10 cellular contexts compared by ENCODE assay signal in the genomic region with DNA sequence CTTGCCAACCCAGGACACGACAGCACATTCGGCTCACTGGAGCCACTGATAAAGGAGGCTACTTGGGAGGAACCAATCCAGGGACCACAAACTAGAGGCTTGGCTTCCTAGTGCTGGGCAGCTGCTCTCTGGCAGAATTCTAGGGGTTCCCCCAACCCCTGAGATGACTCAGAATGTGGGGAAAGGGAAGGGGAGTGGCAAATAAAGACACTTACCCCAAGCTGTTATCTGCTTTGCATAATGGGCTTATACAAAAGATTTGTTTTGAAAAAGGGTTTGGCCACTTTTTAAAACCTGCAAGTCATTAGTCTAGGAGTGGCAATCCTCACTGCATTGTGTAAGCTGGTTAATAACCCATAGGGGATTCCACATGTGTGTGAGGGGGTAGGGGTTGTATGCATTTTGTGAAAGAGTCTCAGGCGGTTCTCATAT.
DNase-seq lines count a peak whose midpoint lies in the region; ATAC-seq, FAIRE-seq and TF ChIP-seq lines count a peak whose summit lies in the region.
"Had no signal": no experiment of that assay in that cellular context is flagged by ENCODE, and none has a peak within 500 bp of the region (broad histone marks: within the 10 kb centered on the region; RNA-seq: fewer than 3 reads in every experiment).

No MANE protein-coding gene starts in this region.

- H2AFZ ChIP-seq in neural progenitor cell (replicated peaks): no peak overlapping the region

- H3K27me3 ChIP-seq in psoas muscle (ENCODE audit: insufficient read depth in 3 of 3, low read length in 2 of 3) (no peaks in the 10 kb centered on the region), neural progenitor cell (no peaks in the 10 kb centered on the region)

- H4K20me1 ChIP-seq in neural progenitor cell (ENCODE audit: low read depth): no peaks in the 10 kb centered on the region

- DNase-seq in GM18507 (ENCODE audit: extremely low spot score, insufficient read length, low read depth) (peak; percentile 46), G401 (ENCODE audit: low spot score) (no peak), psoas muscle (no peak), neural progenitor cell (ENCODE audit: low spot score) (no peak)
- no peak for DNase-seq in activated effector memory CD4-positive, alpha-beta T cell treated with anti-CD3 and anti-CD28 coated beads, Interleukin-2, amount 50 U/mL, for 16 hours
- DNase-seq: activated naive CD4-positive, alpha-beta T cell; NCI-H774 had no signal

- H3K4me1 ChIP-seq in psoas muscle: peaks cover 6% of the 10 kb centered on the region
- H3K4me1 ChIP-seq in neural progenitor cell: peaks cover 54% of the 10 kb centered on the region

- FAIRE-seq in GM18507 (lab: Jason Lieb, UNC): peak; percentile 76

- 43 to 63% (median 61%) methylated on average over 3 of the region's 3 CpGs for WGBS in psoas muscle, 3 donors

- no peak overlapping the region for H3K9ac ChIP-seq in neural progenitor cell

- ATAC-seq in GM21360 (IDR thresholded peaks at IDR 0.05; ENCODE audit: unreplicated experiment) (peak; percentile 69), HG03097 (IDR thresholded peaks at IDR 0.05; ENCODE audit: low FRiP score, unreplicated experiment) (peak; percentile 51), psoas muscle (no peak)

- H3K27me3 Mint-ChIP-seq in brain: peaks cover 28% of the 10 kb centered on the region
- peaks cover 15% of the 10 kb centered on the region for H3K27me3 Mint-ChIP-seq in neural progenitor cell (ENCODE audit: insufficient read depth, low read depth)

- H3K79me2 ChIP-seq in neural progenitor cell (ENCODE audit: low read depth): no peaks in the 10 kb centered on the region

- H3K4me2 ChIP-seq in neural progenitor cell: no peak overlapping the region

- H3K36me3 Mint-ChIP-seq in brain: no peaks in the 10 kb centered on the region
- H3K36me3 Mint-ChIP-seq in neural progenitor cell: no peaks in the 10 kb centered on the region

- in situ Hi-C loops in G401 (cut with HindIII; ENCODE audit: low sequenced_read_pairs): no loop called here

- H3K36me3 ChIP-seq in psoas muscle (ENCODE audit: insufficient read depth in 1 of 2, low read depth in 1 of 2) (no peaks in the 10 kb centered on the region), neural progenitor cell (no peaks in the 10 kb centered on the region)

- intact Hi-C loops in psoas muscle (cut with DNase I): loop anchor here in 1 of 2 donors (5.0 kb wide), 1 partner anchor 240 kb away; no protein-coding TSS in a partner anchor

- H3K27ac Mint-ChIP-seq in brain (peak overlapping the region in 3 of 5 experiments; percentile 38 to 82 (median 81)), neural progenitor cell (no peak overlapping the region)

- H3K9me3 Mint-ChIP-seq in brain (peaks cover 0 to 4% (median 0%) of the 10 kb centered on the region in 5 experiments), neural progenitor cell (peaks cover under 1% of the 10 kb centered on the region)

- TF ChIP-seq CTCF in brain (conservative IDR thresholded peaks at IDR 0.05) (no peak), psoas muscle (IDR thresholded peaks at IDR 0.05) (no peak), neural progenitor cell (IDR thresholded peaks at IDR 0.05) (no peak)

- H3K9me3 ChIP-seq in psoas muscle (no peaks in the 10 kb centered on the region), neural progenitor cell (ENCODE audit: low read depth) (no peaks in the 10 kb centered on the region)

- no peak overlapping the region for H3K4me3 ChIP-seq in psoas muscle
- no peak overlapping the region for H3K4me3 ChIP-seq in neural progenitor cell

- H3K4me3 Mint-ChIP-seq in brain (no peak overlapping the region), neural progenitor cell (no peak overlapping the region)

- H3K4me1 Mint-ChIP-seq in brain: peaks cover 67% of the 10 kb centered on the region
- peaks cover 52% of the 10 kb centered on the region for H3K4me1 Mint-ChIP-seq in neural progenitor cell

- H3K27ac ChIP-seq in psoas muscle (no peak overlapping the region), neural progenitor cell (no peak overlapping the region)

- H3F3A ChIP-seq in neural progenitor cell (ENCODE audit: low read depth): peaks cover 17% of the 10 kb centered on the region

Comparison
In these comparisons a context has a peak if more than half of its experiments do, and no peak if none do; other contexts are left out.
1. ATAC-seq: peak in GM21360 (single experiment) and HG03097 (single experiment); none in psoas muscle (0 of 4).